ENCODE assay signal across 1 cellular context in the genomic region with DNA sequence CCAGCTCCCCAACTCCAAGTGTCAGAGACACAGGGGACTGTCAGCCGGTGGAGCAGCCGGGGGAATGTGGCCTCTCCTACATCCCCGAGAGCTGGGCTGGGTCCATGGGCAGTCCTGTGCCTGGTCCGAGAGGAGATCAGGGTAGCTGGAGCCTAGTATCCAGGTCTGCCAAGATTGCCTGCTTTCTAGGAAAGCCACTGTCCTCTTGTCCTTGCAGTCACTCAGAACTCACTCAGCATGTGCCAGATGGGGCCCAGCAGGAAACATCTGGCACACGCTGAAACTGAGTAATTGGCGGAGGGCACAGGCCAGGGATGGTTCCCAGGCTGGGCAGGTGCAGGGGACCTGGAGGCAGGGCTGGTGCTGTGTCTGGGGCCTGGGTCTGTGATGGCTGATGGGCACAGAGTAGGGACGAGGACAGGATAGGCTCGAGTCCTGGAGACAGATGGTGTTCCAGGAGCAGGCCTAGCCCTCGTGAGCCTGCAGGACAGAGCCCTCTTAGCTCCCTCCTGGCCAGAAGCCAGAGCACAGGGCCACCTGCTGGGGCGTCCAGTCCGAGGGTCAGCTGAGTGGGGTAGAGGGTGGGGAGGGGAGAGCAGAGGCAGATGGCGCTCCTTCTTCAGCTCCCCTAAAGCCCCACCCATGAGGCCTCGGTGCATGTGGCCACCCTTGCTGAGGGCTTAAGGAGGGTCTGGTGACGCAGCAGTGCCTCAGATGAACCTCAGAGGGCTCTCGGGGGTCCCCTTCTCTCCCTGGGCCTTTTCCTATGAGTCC.
TF ChIP-seq lines count a peak whose summit lies in the region.

No MANE protein-coding gene starts in this region.

TF ChIP-seq in HepG2, 621 proteins besides CTCF, POLR2A, EP300 and RAD21 (continued from another document and continues in another):
- peak; percentile 26; the same call in 1 of the 2 replicates for TF ChIP-seq ETV5 (CRISPR knock-in tag; IDR thresholded peaks at IDR 0.05; ENCODE audit: borderline replicate concordance)
- TF ChIP-seq, protein P1, sequence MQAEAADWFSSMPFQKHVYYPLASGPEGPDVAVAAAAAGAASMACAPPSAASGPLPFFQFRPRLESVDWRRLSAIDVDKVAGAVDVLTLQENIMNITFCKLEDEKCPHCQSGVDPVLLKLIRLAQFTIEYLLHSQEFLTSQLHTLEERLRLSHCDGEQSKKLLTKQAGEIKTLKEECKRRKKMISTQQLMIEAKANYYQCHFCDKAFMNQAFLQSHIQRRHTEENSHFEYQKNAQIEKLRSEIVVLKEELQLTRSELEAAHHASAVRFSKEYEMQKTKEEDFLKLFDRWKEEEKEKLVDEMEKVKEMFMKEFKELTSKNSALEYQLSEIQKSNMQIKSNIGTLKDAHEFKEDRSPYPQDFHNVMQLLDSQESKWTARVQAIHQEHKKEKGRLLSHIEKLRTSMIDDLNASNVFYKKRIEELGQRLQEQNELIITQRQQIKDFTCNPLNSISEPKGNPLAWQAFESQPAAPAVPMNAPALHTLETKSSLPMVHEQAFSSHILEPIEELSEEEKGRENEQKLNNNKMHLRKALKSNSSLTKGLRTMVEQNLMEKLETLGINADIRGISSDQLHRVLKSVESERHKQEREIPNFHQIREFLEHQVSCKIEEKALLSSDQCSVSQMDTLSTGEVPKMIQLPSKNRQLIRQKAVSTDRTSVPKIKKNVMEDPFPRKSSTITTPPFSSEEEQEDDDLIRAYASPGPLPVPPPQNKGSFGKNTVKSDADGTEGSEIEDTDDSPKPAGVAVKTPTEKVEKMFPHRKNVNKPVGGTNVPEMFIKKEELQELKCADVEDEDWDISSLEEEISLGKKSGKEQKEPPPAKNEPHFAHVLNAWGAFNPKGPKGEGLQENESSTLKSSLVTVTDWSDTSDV (CRISPR knock-in tag; IDR thresholded peaks at IDR 0.05): peak; percentile 57; the same call in 1 of the 2 replicates
- peak; percentile 62; the same call in 1 of the 2 replicates for TF ChIP-seq ZNF772 (CRISPR knock-in tag; IDR thresholded peaks at IDR 0.05)
- no peak for TF ChIP-seq NFYC (CRISPR knock-in tag; IDR thresholded peaks at IDR 0.05)
- no peak for TF ChIP-seq ZNF143 (CRISPR knock-in tag; IDR thresholded peaks at IDR 0.05)
- TF ChIP-seq, protein P2, sequence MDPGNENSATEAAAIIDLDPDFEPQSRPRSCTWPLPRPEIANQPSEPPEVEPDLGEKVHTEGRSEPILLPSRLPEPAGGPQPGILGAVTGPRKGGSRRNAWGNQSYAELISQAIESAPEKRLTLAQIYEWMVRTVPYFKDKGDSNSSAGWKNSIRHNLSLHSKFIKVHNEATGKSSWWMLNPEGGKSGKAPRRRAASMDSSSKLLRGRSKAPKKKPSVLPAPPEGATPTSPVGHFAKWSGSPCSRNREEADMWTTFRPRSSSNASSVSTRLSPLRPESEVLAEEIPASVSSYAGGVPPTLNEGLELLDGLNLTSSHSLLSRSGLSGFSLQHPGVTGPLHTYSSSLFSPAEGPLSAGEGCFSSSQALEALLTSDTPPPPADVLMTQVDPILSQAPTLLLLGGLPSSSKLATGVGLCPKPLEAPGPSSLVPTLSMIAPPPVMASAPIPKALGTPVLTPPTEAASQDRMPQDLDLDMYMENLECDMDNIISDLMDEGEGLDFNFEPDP (CRISPR knock-in tag; conservative IDR thresholded peaks at IDR 0.05): 0 out of 2 replicates have a peak, but pooled peaks have one; percentile 64
- TF ChIP-seq CSRNP1 (CRISPR knock-in tag; IDR thresholded peaks at IDR 0.05): peak; percentile 27; the same call in 1 of the 2 replicates
- 0 out of 2 replicates have a peak, but pooled peaks have one; percentile 47 for TF ChIP-seq NCOA1 (CRISPR knock-in tag; IDR thresholded peaks at IDR 0.05)
- no peak for TF ChIP-seq RBM22 (optimal IDR thresholded peaks at IDR 0.05; ENCODE audit: low read length)
- TF ChIP-seq KLF12 (CRISPR knock-in tag; IDR thresholded peaks at IDR 0.05; ENCODE audit: borderline replicate concordance): no peak
- peak; percentile 41; the same call in 1 of the 2 replicates for TF ChIP-seq TBX2 (CRISPR knock-in tag; IDR thresholded peaks at IDR 0.05; ENCODE audit: borderline replicate concordance)
- peak; percentile 61 for TF ChIP-seq SALL1 (CRISPR knock-in tag; IDR thresholded peaks at IDR 0.05)
- TF ChIP-seq PRDM15 (CRISPR knock-in tag; IDR thresholded peaks at IDR 0.05): no peak
- 0 out of 2 replicates have a peak, but pooled peaks have one; percentile 37 for TF ChIP-seq SALL2 (CRISPR knock-in tag; IDR thresholded peaks at IDR 0.05)
- peak; percentile 16 for TF ChIP-seq HNRNPLL (IDR thresholded peaks at IDR 0.05; ENCODE audit: low read depth, low read length, poor library complexity, severe bottlenecking)
- peak; percentile 74; the same call in 1 of the 2 replicates for TF ChIP-seq ZNF761 (CRISPR knock-in tag; conservative IDR thresholded peaks at IDR 0.05)
- TF ChIP-seq, protein P3, sequence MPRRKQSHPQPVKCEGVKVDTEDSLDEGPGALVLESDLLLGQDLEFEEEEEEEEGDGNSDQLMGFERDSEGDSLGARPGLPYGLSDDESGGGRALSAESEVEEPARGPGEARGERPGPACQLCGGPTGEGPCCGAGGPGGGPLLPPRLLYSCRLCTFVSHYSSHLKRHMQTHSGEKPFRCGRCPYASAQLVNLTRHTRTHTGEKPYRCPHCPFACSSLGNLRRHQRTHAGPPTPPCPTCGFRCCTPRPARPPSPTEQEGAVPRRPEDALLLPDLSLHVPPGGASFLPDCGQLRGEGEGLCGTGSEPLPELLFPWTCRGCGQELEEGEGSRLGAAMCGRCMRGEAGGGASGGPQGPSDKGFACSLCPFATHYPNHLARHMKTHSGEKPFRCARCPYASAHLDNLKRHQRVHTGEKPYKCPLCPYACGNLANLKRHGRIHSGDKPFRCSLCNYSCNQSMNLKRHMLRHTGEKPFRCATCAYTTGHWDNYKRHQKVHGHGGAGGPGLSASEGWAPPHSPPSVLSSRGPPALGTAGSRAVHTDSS (CRISPR knock-in tag; conservative IDR thresholded peaks at IDR 0.05): no peak
- no peak for TF ChIP-seq SIN3A (IDR thresholded peaks at IDR 0.05; ENCODE audit: borderline replicate concordance, low read depth, low read length)
- TF ChIP-seq ATF7-NPFF (CRISPR knock-in tag; IDR thresholded peaks at IDR 0.05; ENCODE audit: low read depth): no peak
- peak; percentile 63; the same call in 1 of the 2 replicates for TF ChIP-seq JUN (CRISPR knock-in tag; IDR thresholded peaks at IDR 0.05)
- TF ChIP-seq NR2F2 (IDR thresholded peaks at IDR 0.05; ENCODE audit: borderline replicate concordance, low read depth): no peak
- no peak for TF ChIP-seq PHB2 (IDR thresholded peaks at IDR 0.05; ENCODE audit: partially characterized antibody)
- TF ChIP-seq FOXO1 (CRISPR knock-in tag; IDR thresholded peaks at IDR 0.05): no peak; the same call in 1 of the 2 replicates
- no peak for TF ChIP-seq RFX5 (IDR thresholded peaks at IDR 0.05; ENCODE audit: low read depth, low read length)
- 0 out of 2 replicates have a peak, but pooled peaks have one; percentile 38 for TF ChIP-seq ZNF142 (CRISPR knock-in tag; IDR thresholded peaks at IDR 0.05)
- 0 out of 2 replicates have a peak, but pooled peaks have one; percentile 7 for TF ChIP-seq ZNF703 (CRISPR knock-in tag; IDR thresholded peaks at IDR 0.05; ENCODE audit: borderline replicate concordance)
- TF ChIP-seq ZFY (CRISPR knock-in tag; IDR thresholded peaks at IDR 0.05): peak; percentile 63; the same call in 1 of the 2 replicates
- TF ChIP-seq, protein P4, sequence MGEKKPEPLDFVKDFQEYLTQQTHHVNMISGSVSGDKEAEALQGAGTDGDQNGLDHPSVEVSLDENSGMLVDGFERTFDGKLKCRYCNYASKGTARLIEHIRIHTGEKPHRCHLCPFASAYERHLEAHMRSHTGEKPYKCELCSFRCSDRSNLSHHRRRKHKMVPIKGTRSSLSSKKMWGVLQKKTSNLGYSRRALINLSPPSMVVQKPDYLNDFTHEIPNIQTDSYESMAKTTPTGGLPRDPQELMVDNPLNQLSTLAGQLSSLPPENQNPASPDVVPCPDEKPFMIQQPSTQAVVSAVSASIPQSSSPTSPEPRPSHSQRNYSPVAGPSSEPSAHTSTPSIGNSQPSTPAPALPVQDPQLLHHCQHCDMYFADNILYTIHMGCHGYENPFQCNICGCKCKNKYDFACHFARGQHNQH (CRISPR knock-in tag; IDR thresholded peaks at IDR 0.05): no peak; the same call in 1 of the 2 replicates
- TF ChIP-seq HHEX (CRISPR knock-in tag; IDR thresholded peaks at IDR 0.05): no peak
- TF ChIP-seq ZBTB20 (CRISPR knock-in tag; IDR thresholded peaks at IDR 0.05; ENCODE audit: borderline replicate concordance, low read depth): no peak
- 0 out of 2 replicates have a peak, but pooled peaks have one; percentile 20 for TF ChIP-seq NFKB2 (CRISPR knock-in tag; IDR thresholded peaks at IDR 0.05; ENCODE audit: borderline replicate concordance)
